8 cellular contexts compared by ENCODE assay signal in the genomic region with DNA sequence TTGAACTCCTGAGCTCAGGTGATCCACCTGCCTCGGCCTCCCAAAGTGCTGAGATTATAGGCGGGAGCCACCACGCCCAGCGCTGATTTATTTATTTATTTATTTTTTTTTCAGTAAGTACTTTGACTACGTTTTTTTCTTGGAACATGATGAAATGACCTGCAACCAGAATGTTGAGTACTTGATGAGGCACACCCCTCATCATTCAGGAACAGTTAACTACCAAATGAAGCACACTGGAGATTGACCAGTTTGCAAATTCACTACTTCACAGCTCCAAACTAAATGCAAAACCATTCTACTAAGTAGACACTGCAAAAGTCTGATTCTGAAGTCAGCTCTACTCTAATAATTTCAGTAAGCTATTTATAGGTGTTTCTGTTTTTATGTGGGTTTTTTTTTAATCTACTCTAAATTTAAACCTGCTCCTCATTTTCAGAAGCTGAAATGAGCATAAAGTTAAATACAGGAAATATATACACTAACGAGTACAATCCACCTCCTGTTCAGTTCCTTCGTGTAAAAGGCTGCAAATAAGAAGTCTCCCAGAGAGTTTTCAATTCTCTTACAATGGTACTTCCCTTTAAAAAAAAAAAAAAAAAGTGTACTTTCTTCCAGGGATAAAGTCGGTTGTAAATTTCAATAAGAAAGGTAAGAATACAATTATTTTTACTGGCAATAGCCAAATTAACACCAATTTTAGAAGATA. TPM values are rescaled to one million over a fixed set of nuclear protein-coding genes. Genes with fewer than 3 reads are reported as not detected.
A peak's percentile ranks its signal among the peaks of the same experiment; 100 is the strongest.
DNase-seq lines count a peak whose midpoint lies in the region; ATAC-seq and TF ChIP-seq lines count a peak whose summit lies in the region.

No MANE protein-coding gene starts in this region.

- peaks cover 41 to 62% (median 58%) of the 10 kb centered on the region in 3 donors for H3K4me1 Mint-ChIP-seq in CD8-positive, alpha-beta memory T cell
- H3K4me1 Mint-ChIP-seq in chondrocyte (ENCODE audit: low read depth) = peaks cover 62% of the 10 kb centered on the region
- peaks cover 24 to 25% of the 10 kb centered on the region in 2 donors for H3K4me1 Mint-ChIP-seq in natural killer cell treated with Interleukin-12 subunit alpha and Interleukin-12 subunit beta and Interleukin-15 and Interleukin-18, amount 100 ng/mL, for 72 hours (ENCODE audit: low read depth in 2 of 2)

- no peak for TF ChIP-seq CTCF in chondrocyte (IDR thresholded peaks at IDR 0.05)

- CTCF ChIA-PET in CD8-positive, alpha-beta memory T cell (lab: Charles Lee) = interaction anchor here (0.6 to 1.6 kb wide), 3 partner anchors 9 to 54 kb away, joined by 3 to 6 read pairs (median 3); no protein-coding TSS in a partner anchor

- no peak for DNase-seq in CD8-positive, alpha-beta memory T cell
- peak; percentile 28 for DNase-seq in NAMALWA (ENCODE audit: low spot score)
- no peak for DNase-seq in chondrocyte (ENCODE audit: low spot score)
- DNase-seq in natural killer cell treated with Interleukin-12 subunit alpha and Interleukin-12 subunit beta and Interleukin-15 and Interleukin-18, amount 100 ng/mL, for 72 hours (ENCODE audit: low spot score) = no peak
- no peak for DNase-seq in KG1 (lab: John Stamatoyannopoulos, UW)
- DNase-seq in superior temporal gyrus (ENCODE audit: extremely low spot score) = no peak
- no peak for DNase-seq in COLO829 (ENCODE audit: low spot score)
- DNase-seq in cerebellar nuclear complex (lab: John Stamatoyannopoulos, UW) = no peak

- no peaks in the 10 kb centered on the region for H3K36me3 ChIP-seq in CD8-positive, alpha-beta memory T cell (ENCODE audit: insufficient read depth, low read length)

- H3K27ac ChIP-seq in CD8-positive, alpha-beta memory T cell (ENCODE audit: low read depth, low read length) = peak overlapping the region; percentile 80

- H3K4me3 ChIP-seq in CD8-positive, alpha-beta memory T cell (ENCODE audit: low read length) = peak overlapping the region; percentile 73

- H3K36me3 Mint-ChIP-seq in CD8-positive, alpha-beta memory T cell = peaks cover 0 to 13% (median 0%) of the 10 kb centered on the region in 3 donors
- peaks cover 10% of the 10 kb centered on the region for H3K36me3 Mint-ChIP-seq in chondrocyte (ENCODE audit: low read depth)
- peaks cover 9% of the 10 kb centered on the region for H3K36me3 Mint-ChIP-seq in natural killer cell treated with Interleukin-12 subunit alpha and Interleukin-12 subunit beta and Interleukin-15 and Interleukin-18, amount 100 ng/mL, for 72 hours

- no peaks in the 10 kb centered on the region for H3K27me3 ChIP-seq in CD8-positive, alpha-beta memory T cell (ENCODE audit: insufficient read depth, low read length, poor library complexity, severe bottlenecking)

- H3K4me1 ChIP-seq in CD8-positive, alpha-beta memory T cell (ENCODE audit: insufficient read depth, low read length) = peaks cover 27% of the 10 kb centered on the region

- no peaks in the 10 kb centered on the region for H3K9me3 ChIP-seq in CD8-positive, alpha-beta memory T cell (ENCODE audit: low read length)

- H3K4me3 Mint-ChIP-seq in CD8-positive, alpha-beta memory T cell = peak overlapping the region; percentile 83 to 97 (median 91)
- H3K4me3 Mint-ChIP-seq in chondrocyte (ENCODE audit: unreplicated experiment) = peak overlapping the region; percentile 84
- peak overlapping the region; percentile 95 for H3K4me3 Mint-ChIP-seq in natural killer cell treated with Interleukin-12 subunit alpha and Interleukin-12 subunit beta and Interleukin-15 and Interleukin-18, amount 100 ng/mL, for 72 hours

- ATAC-seq in natural killer cell treated with Interleukin-12 subunit alpha and Interleukin-12 subunit beta and Interleukin-15 and Interleukin-18, amount 100 ng/mL, for 72 hours = no peak

- peak overlapping the region in 7 of 8 donors; percentile 69 to 97 (median 84) for H3K27ac Mint-ChIP-seq in CD8-positive, alpha-beta memory T cell
- H3K27ac Mint-ChIP-seq in chondrocyte (ENCODE audit: unreplicated experiment) = peak overlapping the region; percentile 94
- H3K27ac Mint-ChIP-seq in natural killer cell treated with Interleukin-12 subunit alpha and Interleukin-12 subunit beta and Interleukin-15 and Interleukin-18, amount 100 ng/mL, for 72 hours = peak overlapping the region; percentile 42 to 79

- POLR2A ChIA-PET in CD8-positive, alpha-beta memory T cell (lab: Charles Lee) = interaction anchor here (0.7 to 2.2 kb wide), 2 partner anchors 12 to 52 kb away, joined by 4 to 9 read pairs; a partner anchor contains a TSS

- no peaks in the 10 kb centered on the region for H3K9me3 Mint-ChIP-seq in CD8-positive, alpha-beta memory T cell
- H3K9me3 Mint-ChIP-seq in chondrocyte (ENCODE audit: low read depth) = no peaks in the 10 kb centered on the region
- no peaks in the 10 kb centered on the region for H3K9me3 Mint-ChIP-seq in natural killer cell treated with Interleukin-12 subunit alpha and Interleukin-12 subunit beta and Interleukin-15 and Interleukin-18, amount 100 ng/mL, for 72 hours

- peaks cover 0 to 2% of the 10 kb centered on the region in 2 donors for H3K27me3 Mint-ChIP-seq in CD8-positive, alpha-beta memory T cell
- H3K27me3 Mint-ChIP-seq in chondrocyte (ENCODE audit: low read depth) = no peaks in the 10 kb centered on the region
- H3K27me3 Mint-ChIP-seq in natural killer cell treated with Interleukin-12 subunit alpha and Interleukin-12 subunit beta and Interleukin-15 and Interleukin-18, amount 100 ng/mL, for 72 hours = no peaks in the 10 kb centered on the region

RNA-seq across cellular contexts. Expression of a gene that starts 1.4 kb away (rescaled TPM):
- total RNA-seq in CD8-positive, alpha-beta memory T cell = 10 to 100 TPM; 38.7 to 40.0 TPM
- 10.7 TPM for polyA plus RNA-seq in CD8-positive, alpha-beta memory T cell
- 102 to 144 TPM (median 142 TPM) in 3 replicates for total RNA-seq in chondrocyte
- 10 to 100 TPM; 46.7 to 50.5 TPM for total RNA-seq in natural killer cell treated with Interleukin-12 subunit alpha and Interleukin-12 subunit beta and Interleukin-15 and Interleukin-18, amount 100 ng/mL, for 72 hours

RNA-seq across cellular contexts. Expression of a gene that starts 51.6 kb away (rescaled TPM):
- total RNA-seq in CD8-positive, alpha-beta memory T cell = 10 to 100 TPM; 40.4 to 43.2 TPM
- polyA plus RNA-seq in CD8-positive, alpha-beta memory T cell = 78.3 TPM
- total RNA-seq in chondrocyte = 40.7 to 42.5 TPM (median 40.7 TPM) in 3 replicates
- 10 to 100 TPM; 25.3 to 34.6 TPM for total RNA-seq in natural killer cell treated with Interleukin-12 subunit alpha and Interleukin-12 subunit beta and Interleukin-15 and Interleukin-18, amount 100 ng/mL, for 72 hours
